In genomic region chr10:71380841-71381240, GRCh38 we compare ENCODE assay signal across 31 cellular contexts. TPM values are rescaled to one million over a fixed set of nuclear protein-coding genes. Genes with fewer than 3 reads are reported as not detected.
"Had no signal": no experiment of that assay in that cellular context is flagged by ENCODE, and none has a peak within 500 bp of the region (broad histone marks: within the 10 kb centered on the region; RNA-seq: fewer than 3 reads in every experiment).

No MANE protein-coding gene starts in this region.

- H3K36me3 ChIP-seq: lower lobe of right lung, neutrophil, right atrium auricular region, stomach, thyroid gland, transverse colon, upper lobe of left lung, vagina had no signal

- H3K27ac ChIP-seq: lower lobe of right lung, neutrophil, parathyroid adenoma, right atrium auricular region, skin epidermis, stomach, transverse colon, upper lobe of left lung, vagina had no signal

- H3K9ac ChIP-seq: parathyroid adenoma had no signal

- H3K9me3 ChIP-seq: lower lobe of right lung, neutrophil, right atrium auricular region, stomach, testis, thyroid gland, transverse colon, upper lobe of left lung, vagina had no signal

- H3K27me3 ChIP-seq: neutrophil, right atrium auricular region, stomach, testis, thyroid gland, transverse colon, upper lobe of left lung, vagina had no signal

- H3K27ac Mint-ChIP-seq: nephron; stimulated activated naive B cell treated with anti-CD40 and anti-IgM and Interleukin-4, amounts not matched to agents 10 μg/mL and 1 μg/mL and 100 μg/mL, for 72 hours had no signal

- H3K9me3 Mint-ChIP-seq: naive thymus-derived CD8-positive, alpha-beta T cell; nephron; neural crest cell had no signal

- DNase-seq: hippocampal formation; kidney glomerular epithelial cell; left cardiac atrium; left ventricle myocardium superior; lower lobe of right lung; mammary epithelial cell; mesenchymal stem cell; naive thymus-derived CD8-positive, alpha-beta T cell; occipital lobe; stimulated activated CD4-positive, alpha-beta T cell treated with anti-CD3 and anti-CD28 coated beads, Interleukin-12 subunit alpha, Interleukin-12 subunit beta, amount 100 ng/mL, for 4 hours; stimulated activated CD4-positive, alpha-beta T cell treated with anti-CD3 and anti-CD28 coated beads, Interleukin-15, amount 100 ng/mL, for 24 hours; stimulated activated CD4-positive, alpha-beta T cell treated with anti-CD3 and anti-CD28 coated beads, Interleukin-2, amount 100 ng/mL, for 24 hours; stimulated activated CD4-positive, alpha-beta T cell treated with anti-CD3 and anti-CD28 coated beads, Interleukin-4, amount 100 ng/mL, for 1 hour; stimulated activated naive B cell treated with anti-CD40 and anti-IgM and Interleukin-4, amounts not matched to agents 10 μg/mL and 1 μg/mL and 100 μg/mL, for 72 hours; stimulated activated naive CD8-positive, alpha-beta T cell treated with anti-CD3 and anti-CD28 coated beads, Interleukin-15, Interleukin-2, amounts not matched to agents 100 U/mL and 50 U/mL, for 24 hours; stomach; testis; thyroid gland; transverse colon; upper lobe of left lung had no signal

- H3K4me3 ChIP-seq: lower lobe of right lung, right atrium auricular region, skin epidermis, stomach, testis, thyroid gland, transverse colon, upper lobe of left lung, vagina had no signal

- H3K36me3 Mint-ChIP-seq: naive thymus-derived CD8-positive, alpha-beta T cell; stimulated activated naive B cell treated with anti-CD40 and anti-IgM and Interleukin-4, amounts not matched to agents 10 μg/mL and 1 μg/mL and 100 μg/mL, for 72 hours had no signal

- H3K27me3 Mint-ChIP-seq: stimulated activated naive B cell treated with anti-CD40 and anti-IgM and Interleukin-4, amounts not matched to agents 10 μg/mL and 1 μg/mL and 100 μg/mL, for 72 hours had no signal

- H3K4me3 Mint-ChIP-seq: naive thymus-derived CD8-positive, alpha-beta T cell; nephron; neural crest cell; stimulated activated naive B cell treated with anti-CD40 and anti-IgM and Interleukin-4, amounts not matched to agents 10 μg/mL and 1 μg/mL and 100 μg/mL, for 72 hours had no signal

- ATAC-seq: left cardiac atrium; left lobe of liver; left ventricle myocardium superior; lower lobe of right lung; naive thymus-derived CD8-positive, alpha-beta T cell; sciatic nerve; stimulated activated naive B cell treated with anti-CD40 and anti-IgM and Interleukin-4, amounts not matched to agents 10 μg/mL and 1 μg/mL and 100 μg/mL, for 72 hours; stimulated activated naive CD8-positive, alpha-beta T cell treated with anti-CD3 and anti-CD28 coated beads, Interleukin-15, Interleukin-2, amounts not matched to agents 100 U/mL and 50 U/mL, for 24 hours had no signal

RNA-seq across cellular contexts. Expression of gene CDH23, which starts 15.9 kb away (rescaled TPM):
- total RNA-seq: osteocyte, renal cortical epithelial cell had no signal
